ENCODE assay signal across 18 cellular contexts in genomic region chr2:124281556-124281955, GRCh38.
"Had no signal": no experiment of that assay in that cellular context is flagged by ENCODE, and none has a peak within 500 bp of the region (broad histone marks: within the 10 kb centered on the region; RNA-seq: fewer than 3 reads in every experiment).

No MANE protein-coding gene starts in this region.

- H3K36me3 ChIP-seq: gastroesophageal sphincter, pancreas had no signal

- DNase-seq: effector CD4-positive, alpha-beta T cell; endodermal cell; erythroblast; glutamatergic neuron; islet precursor cell; natural killer cell; occipital lobe; pancreas; right cardiac atrium; stimulated activated CD4-positive, alpha-beta T cell treated with anti-CD3 and anti-CD28 coated beads, Interleukin-4, amount 100 ng/mL, for 1 hour; stimulated activated CD8-positive, alpha-beta memory T cell treated with anti-CD3 and anti-CD28 coated beads, Interleukin-4, amount 100 ng/mL, for 48 hours; stimulated activated naive CD8-positive, alpha-beta T cell treated with anti-CD3 and anti-CD28 coated beads, Interleukin-15, Interleukin-2, amounts not matched to agents 100 U/mL and 50 U/mL, for 24 hours; trophoblast cell had no signal

- H3K9me3 ChIP-seq: pancreas had no signal

- ATAC-seq: gastroesophageal sphincter; left lobe of liver; natural killer cell; pancreas; right cardiac atrium; stimulated activated effector memory CD8-positive, alpha-beta T cell treated with anti-CD3 and anti-CD28 coated beads, Interleukin-12 subunit alpha, Interleukin-12 subunit beta, amount 100 ng/mL, for 72 hours; stimulated activated naive CD8-positive, alpha-beta T cell treated with anti-CD3 and anti-CD28 coated beads, Interleukin-15, Interleukin-2, amounts not matched to agents 100 U/mL and 50 U/mL, for 24 hours had no signal

- H3K4me3 ChIP-seq: coronary artery, gastroesophageal sphincter, pancreas, smooth muscle cell had no signal

- H3K27ac ChIP-seq: coronary artery, gastroesophageal sphincter, pancreas had no signal

- H3K4me2 ChIP-seq: smooth muscle cell had no signal

- H3K4me1 ChIP-seq: gastroesophageal sphincter, pancreas had no signal

- H3K27me3 ChIP-seq: gastroesophageal sphincter, pancreas had no signal
